In the genomic region with DNA sequence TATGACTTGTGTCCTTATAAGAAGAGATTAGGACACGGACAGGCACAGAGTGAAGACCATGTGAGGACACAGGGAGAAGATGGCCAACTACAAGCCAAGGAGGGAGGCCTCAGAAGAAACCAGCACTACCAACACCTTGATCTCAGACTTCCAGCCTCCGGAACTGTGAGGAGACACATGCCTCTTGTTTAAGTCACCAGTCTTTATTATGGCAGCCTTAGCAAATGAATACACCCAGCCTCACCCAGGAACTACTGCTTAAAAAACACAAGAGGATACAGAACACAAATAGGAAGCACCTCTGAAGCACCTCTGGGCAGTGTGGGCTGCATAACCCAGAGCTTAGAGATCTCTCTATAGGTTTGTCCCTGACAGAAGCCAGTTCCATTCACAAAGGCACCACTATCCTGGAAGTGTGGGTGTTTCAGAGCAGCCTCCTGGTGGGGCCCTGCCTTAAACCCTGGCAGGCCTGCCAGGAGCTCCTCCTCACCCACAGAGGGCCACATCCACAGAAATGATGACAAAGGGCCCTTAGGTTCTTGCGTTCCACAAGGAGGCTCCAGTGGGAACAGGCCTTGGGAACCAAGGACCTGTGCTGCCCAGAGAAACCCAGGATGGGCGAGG, we compare ENCODE assay signal across 11 cellular contexts. TPM values are rescaled to one million over a fixed set of nuclear protein-coding genes. Genes with fewer than 3 reads are reported as not detected.
A peak's percentile ranks its signal among the peaks of the same experiment; 100 is the strongest.
DNase-seq lines count a peak whose midpoint lies in the region; ATAC-seq and TF ChIP-seq lines count a peak whose summit lies in the region.
"Had no signal": no experiment of that assay in that cellular context is flagged by ENCODE, and none has a peak within 500 bp of the region (broad histone marks: within the 10 kb centered on the region; RNA-seq: fewer than 3 reads in every experiment).

No MANE protein-coding gene starts in this region.

- H3K4me1 Mint-ChIP-seq in nephron progenitor cell = no peaks in the 10 kb centered on the region
- H3K4me1 Mint-ChIP-seq in progenitor cell of endocrine pancreas (ENCODE audit: low read depth) = no peaks in the 10 kb centered on the region
- H3K4me1 Mint-ChIP-seq: B cell had no signal

- H3K27ac Mint-ChIP-seq in nephron progenitor cell = peak overlapping the region; percentile 13
- no peak overlapping the region for H3K27ac Mint-ChIP-seq in progenitor cell of endocrine pancreas
- H3K27ac Mint-ChIP-seq: B cell had no signal

- H3K36me3 Mint-ChIP-seq in nephron progenitor cell (ENCODE audit: low read depth) = peaks cover 8% of the 10 kb centered on the region
- no peaks in the 10 kb centered on the region for H3K36me3 Mint-ChIP-seq in progenitor cell of endocrine pancreas (ENCODE audit: insufficient read depth)

- no peak for DNase-seq in left ventricle myocardium superior
- DNase-seq in Right ventricle myocardium inferior (ENCODE audit: missing footprints) = no peak
- DNase-seq in epithelial cell of prostate (ENCODE audit: low read depth, low spot score) = no peak
- no peak for DNase-seq in nephron progenitor cell
- no peak for DNase-seq in progenitor cell of endocrine pancreas (ENCODE audit: low spot score, unreplicated experiment)
- DNase-seq in HUDEP-2 (lab: John Stamatoyannopoulos, UW; ENCODE audit: unreplicated experiment in 76 of 76) = no peak
- DNase-seq: GF-D8, midbrain had no signal

- H3K27me3 Mint-ChIP-seq in nephron progenitor cell (ENCODE audit: low read depth, poor library complexity) (no peaks in the 10 kb centered on the region), progenitor cell of endocrine pancreas (no peaks in the 10 kb centered on the region)
- H3K27me3 Mint-ChIP-seq: B cell had no signal

- ATAC-seq in left ventricle myocardium superior (peak; percentile 9), Right ventricle myocardium inferior (no peak), HG03565 (IDR thresholded peaks at IDR 0.05; ENCODE audit: unreplicated experiment) (no peak), HG02852 (IDR thresholded peaks at IDR 0.05; ENCODE audit: unreplicated experiment) (no peak)

- TF ChIP-seq CTCF in nephron progenitor cell (IDR thresholded peaks at IDR 0.05) = no peak
- TF ChIP-seq CTCF in progenitor cell of endocrine pancreas (IDR thresholded peaks at IDR 0.05; ENCODE audit: unreplicated experiment) = no peak

- intact Hi-C loops in left ventricle myocardium superior (cut with micrococcal nuclease) (no loop called here), Right ventricle myocardium inferior (cut with DNase I) (no loop called here)

- peak overlapping the region; percentile 45 for H3K27ac ChIP-seq in epithelial cell of prostate

- H3K9me3 Mint-ChIP-seq in nephron progenitor cell = peaks cover 8% of the 10 kb centered on the region
- H3K9me3 Mint-ChIP-seq in progenitor cell of endocrine pancreas (ENCODE audit: low read depth) = peaks cover 3% of the 10 kb centered on the region

- H3K4me3 Mint-ChIP-seq in nephron progenitor cell (no peak overlapping the region), progenitor cell of endocrine pancreas (ENCODE audit: low read depth) (no peak overlapping the region)
- H3K4me3 Mint-ChIP-seq: B cell had no signal

RNA-seq across cellular contexts. Expression of a gene that starts 58.8 kb away (rescaled TPM):
- total RNA-seq in left ventricle myocardium superior (3.9 TPM), Right ventricle myocardium inferior (34.3 TPM), progenitor cell of endocrine pancreas (1.3 and 2.5 TPM in 2 replicates)
- total RNA-seq: B cell had no signal
